ENCODE assay signal across 8 cellular contexts in genomic region chr7:130901209-130901783, GRCh38.
A peak's percentile ranks its signal among the peaks of the same experiment; 100 is the strongest.
DNase-seq lines count a peak whose midpoint lies in the region; ATAC-seq and TF ChIP-seq lines count a peak whose summit lies in the region.

No MANE protein-coding gene starts in this region.

- in situ Hi-C loops in astrocyte of the spinal cord (cut with HindIII; ENCODE audit: low sequenced_read_pairs): no loop called here

- POLR2A ChIA-PET in AG04449 (lab: Yijun Ruan, JAX): interaction anchor here (1.0 to 2.3 kb wide), 2 partner anchors 9 to 11 kb away, joined by 3 to 7 read pairs; no protein-coding TSS in a partner anchor

- ATAC-seq in stimulated activated naive CD8-positive, alpha-beta T cell treated with anti-CD3 and anti-CD28 coated beads, Interleukin-15, amount 100 ng/mL, for 72 hours: no peak
- ATAC-seq in HG02970 (IDR thresholded peaks at IDR 0.05; ENCODE audit: low FRiP score, unreplicated experiment): no peak

- no peaks in the 10 kb centered on the region for H3K27me3 Mint-ChIP-seq in stimulated activated naive CD8-positive, alpha-beta T cell treated with anti-CD3 and anti-CD28 coated beads, Interleukin-15, amount 100 ng/mL, for 72 hours

- peak; percentile 74 for TF ChIP-seq EP300 in Ishikawa (IDR thresholded peaks at IDR 0.05; ENCODE audit: borderline replicate concordance)

- peaks cover 97% of the 10 kb centered on the region for H3K4me1 Mint-ChIP-seq in stimulated activated naive CD8-positive, alpha-beta T cell treated with anti-CD3 and anti-CD28 coated beads, Interleukin-15, amount 100 ng/mL, for 72 hours

- H3K4me3 Mint-ChIP-seq in stimulated activated naive CD8-positive, alpha-beta T cell treated with anti-CD3 and anti-CD28 coated beads, Interleukin-15, amount 100 ng/mL, for 72 hours: no peak overlapping the region

- TF ChIP-seq RAD21 in Ishikawa (IDR thresholded peaks at IDR 0.05; ENCODE audit: low read depth): peak; percentile 11; the same call in 1 of the 2 replicates

- CTCF ChIA-PET in AG04449 (lab: Yijun Ruan, JAX): interaction anchor here (1.8 kb wide), 1 partner anchor 140 kb away, joined by 5 read pairs; no protein-coding TSS in a partner anchor

- H3K9me3 Mint-ChIP-seq in stimulated activated naive CD8-positive, alpha-beta T cell treated with anti-CD3 and anti-CD28 coated beads, Interleukin-15, amount 100 ng/mL, for 72 hours: no peaks in the 10 kb centered on the region

- H3K27ac Mint-ChIP-seq in stimulated activated naive CD8-positive, alpha-beta T cell treated with anti-CD3 and anti-CD28 coated beads, Interleukin-15, amount 100 ng/mL, for 72 hours: peak overlapping the region; percentile 67 to 90

- H3K4me3 ChIP-seq in AG04449 (ENCODE audit: low read depth, low read length) (peak overlapping the region; percentile 1; the same call in 1 of the 2 replicates), astrocyte of the spinal cord (ENCODE audit: low read depth, low read length) (no peak overlapping the region)

- DNase-seq in AG04449 (ENCODE audit: low read depth, low spot score) (peak; percentile 83), astrocyte of the spinal cord (ENCODE audit: low read depth, low spot score) (peak; percentile 95), kidney glomerular epithelial cell (lab: John Stamatoyannopoulos, UW) (peak; percentile 96), SIG-M5 treated with dmso at 0.1 percent for 504 hours (lab: John Stamatoyannopoulos, UW; ENCODE audit: unreplicated experiment) (no peak), NCI-H2029 treated with DMSO at 0.1 percent for 48 hours (lab: John Stamatoyannopoulos, UW) (no peak)
- DNase-seq in stimulated activated naive CD8-positive, alpha-beta T cell treated with anti-CD3 and anti-CD28 coated beads, Interleukin-15, amount 100 ng/mL, for 72 hours: no peak

- TF ChIP-seq CTCF in AG04449 (IDR thresholded peaks at IDR 0.05; ENCODE audit: insufficient read depth, low read length, missing control alignments) (no peak), astrocyte of the spinal cord (IDR thresholded peaks at IDR 0.05; ENCODE audit: low read depth, low read length) (no peak)

TF ChIP-seq in Ishikawa, 13 proteins besides CTCF, POLR2A, EP300 and RAD21:
- peak; percentile 85 for TF ChIP-seq TEAD4 (IDR thresholded peaks at IDR 0.05)
- TF ChIP-seq NFIC (IDR thresholded peaks at IDR 0.05): peak; percentile 97
- peak; percentile 49; the same call in 1 of the 2 replicates for TF ChIP-seq CEBPB (IDR thresholded peaks at IDR 0.05)
- no peak for TF ChIP-seq USF1 (IDR thresholded peaks at IDR 0.05)
- no peak for TF ChIP-seq REST (IDR thresholded peaks at IDR 0.05; ENCODE audit: low read depth)
- 0 out of 2 replicates have a peak, but pooled peaks have one; percentile 25 for TF ChIP-seq YY1 (IDR thresholded peaks at IDR 0.05; ENCODE audit: low read depth)
- TF ChIP-seq CREB1 (IDR thresholded peaks at IDR 0.05; ENCODE audit: low read depth): 0 out of 2 replicates have a peak, but pooled peaks have one; percentile 6
- peak; percentile 57; the same call in 1 of the 2 replicates for TF ChIP-seq MAX (IDR thresholded peaks at IDR 0.05)
- peak; percentile 92 for TF ChIP-seq TCF12 (IDR thresholded peaks at IDR 0.05; ENCODE audit: low read depth)
- TF ChIP-seq ZBTB7A (IDR thresholded peaks at IDR 0.05; ENCODE audit: low read depth): no peak
- TF ChIP-seq FOXM1 (IDR thresholded peaks at IDR 0.05; ENCODE audit: borderline replicate concordance, low read depth): 0 out of 2 replicates have a peak, but pooled peaks have one; percentile 44
- peak; percentile 97 for TF ChIP-seq EGR1 (IDR thresholded peaks at IDR 0.05)
- no peak for TF ChIP-seq TAF1 (IDR thresholded peaks at IDR 0.05; ENCODE audit: low read depth)

Comparison
In these comparisons a context has a peak if more than half of its experiments do, and no peak if none do; other contexts are left out.
1. DNase-seq: peak in AG04449 (single experiment), astrocyte of the spinal cord (single experiment) and kidney glomerular epithelial cell (single experiment); none in stimulated activated naive CD8-positive, alpha-beta T cell treated with anti-CD3 and anti-CD28 coated beads, Interleukin-15, amount 100 ng/mL, for 72 hours (0 of 2), SIG-M5 treated with dmso at 0.1 percent for 504 hours (single experiment) and NCI-H2029 treated with DMSO at 0.1 percent for 48 hours (single experiment).